In genomic region chr5:81779125-81779934, GRCh38 we compare ENCODE assay signal across 8 cellular contexts. TPM values are rescaled to one million over a fixed set of nuclear protein-coding genes. Genes with fewer than 3 reads are reported as not detected.
A peak's percentile ranks its signal among the peaks of the same experiment; 100 is the strongest.
DNase-seq lines count a peak whose midpoint lies in the region; ATAC-seq and TF ChIP-seq lines count a peak whose summit lies in the region.

No MANE protein-coding gene starts in this region.

- no peaks in the 10 kb centered on the region for H3K27me3 Mint-ChIP-seq in activated B cell treated with CpG ODN at 0.5 μM for 24 hours
- H3K27me3 Mint-ChIP-seq in mesothelial cell of epicardium (ENCODE audit: low read depth), result no peaks in the 10 kb centered on the region

- H3K4me3 Mint-ChIP-seq in activated B cell treated with CpG ODN at 0.5 μM for 24 hours (peak overlapping the region; percentile 86), mesothelial cell of epicardium (peak overlapping the region; percentile 33)

- H3K36me3 ChIP-seq in subcutaneous abdominal adipose tissue (ENCODE audit: control insufficient read depth in 5 of 5, insufficient read depth in 5 of 5, low read length in 5 of 5), result no peaks in the 10 kb centered on the region

- POLR2A ChIA-PET in activated B cell treated with CpG ODN at 0.5 μM for 24 hours (lab: Charles Lee), result interaction anchor here (0.7 to 3.7 kb wide), 6 partner anchors 18 to 192 kb away, joined by 3 to 54 read pairs (median 4); partner anchors contain the start of genes ATG10 and SSBP2

- no peaks in the 10 kb centered on the region for H3K27me3 ChIP-seq in subcutaneous abdominal adipose tissue (ENCODE audit: control insufficient read depth in 5 of 5, insufficient read depth in 4 of 5, low read length in 5 of 5)

- intact Hi-C loops in activated B cell treated with CpG ODN at 0.5 μM for 24 hours (cut with micrococcal nuclease), result loop anchor here (1.0 to 2.0 kb wide), 2 partner anchors 28 to 73 kb away; partner anchors contain the start of gene SSBP2

- H3K4me1 Mint-ChIP-seq in activated B cell treated with CpG ODN at 0.5 μM for 24 hours (peaks cover 26% of the 10 kb centered on the region), mesothelial cell of epicardium (peaks cover 30% of the 10 kb centered on the region)

- DNase-seq in CD1c-positive myeloid dendritic cell (ENCODE audit: extremely low spot score) (peak; percentile 44), activated B cell treated with CpG ODN at 0.5 μM for 24 hours (peak; percentile 26), coronary artery (ENCODE audit: low spot score) (no peak), mesothelial cell of epicardium (ENCODE audit: low spot score in 2 of 2, unreplicated experiment in 2 of 2) (no peak), NCI-H1092 treated with DMSO at 0.1 percent for 48 hours (lab: John Stamatoyannopoulos, UW) (no peak)

- ATAC-seq in GM19463 (IDR thresholded peaks at IDR 0.05; ENCODE audit: unreplicated experiment) (peak; percentile 89), HG03571 (IDR thresholded peaks at IDR 0.05; ENCODE audit: unreplicated experiment) (peak; percentile 86), activated B cell treated with CpG ODN at 0.5 μM for 24 hours (ENCODE audit: low read depth) (peak; percentile 94)

- H3K4me3 ChIP-seq in coronary artery (peak overlapping the region; percentile 57), subcutaneous abdominal adipose tissue (ENCODE audit: low read depth in 1 of 5, low read length in 5 of 5) (peak overlapping the region; percentile 19 to 65 (median 48))

- H3K9ac ChIP-seq in subcutaneous abdominal adipose tissue (ENCODE audit: low read length in 5 of 5), result peak overlapping the region; percentile 26 to 71 (median 63)

- peak overlapping the region; percentile 95 for H3K27ac Mint-ChIP-seq in activated B cell treated with CpG ODN at 0.5 μM for 24 hours
- peak overlapping the region; percentile 91 for H3K27ac Mint-ChIP-seq in mesothelial cell of epicardium

- TF ChIP-seq CTCF in activated B cell treated with CpG ODN at 0.5 μM for 24 hours (IDR thresholded peaks at IDR 0.05) (no peak), coronary artery (IDR thresholded peaks at IDR 0.05) (no peak), mesothelial cell of epicardium (IDR thresholded peaks at IDR 0.05; ENCODE audit: unreplicated experiment) (no peak)

- H3K9me3 ChIP-seq in subcutaneous abdominal adipose tissue (ENCODE audit: control insufficient read depth in 5 of 5, low read length in 5 of 5), result no peaks in the 10 kb centered on the region

- CTCF ChIA-PET in activated B cell treated with CpG ODN at 0.5 μM for 24 hours (lab: Charles Lee), result no interaction called here

- H3K27ac ChIP-seq in coronary artery (peak overlapping the region; percentile 70 to 71), subcutaneous abdominal adipose tissue (ENCODE audit: low read depth, low read length) (peak overlapping the region; percentile 94)

- no peaks in the 10 kb centered on the region for H3K9me3 Mint-ChIP-seq in activated B cell treated with CpG ODN at 0.5 μM for 24 hours
- no peaks in the 10 kb centered on the region for H3K9me3 Mint-ChIP-seq in mesothelial cell of epicardium

- H3K36me3 Mint-ChIP-seq in activated B cell treated with CpG ODN at 0.5 μM for 24 hours (ENCODE audit: low read depth) (peaks cover 1% of the 10 kb centered on the region), mesothelial cell of epicardium (no peaks in the 10 kb centered on the region)

- H3K4me1 ChIP-seq in subcutaneous abdominal adipose tissue (ENCODE audit: control insufficient read depth in 5 of 5, insufficient read depth in 5 of 5, low read length in 5 of 5), result peaks cover 2 to 33% (median 30%) of the 10 kb centered on the region in 5 donors

RNA-seq across cellular contexts. Expression of gene SSBP2, which starts 28.4 kb away (rescaled TPM):
- 26.2 and 26.4 TPM in 2 replicates for total RNA-seq in activated B cell treated with CpG ODN at 0.5 μM for 24 hours
- 85.8 to 88.4 TPM (median 87.9 TPM) in 3 replicates for total RNA-seq in mesothelial cell of epicardium

Comparison
In these comparisons a context has a peak if more than half of its experiments do, and no peak if none do; other contexts are left out.
1. DNase-seq: peak in CD1c-positive myeloid dendritic cell (single experiment) and activated B cell treated with CpG ODN at 0.5 μM for 24 hours (single experiment); none in coronary artery (single experiment), mesothelial cell of epicardium (0 of 2) and NCI-H1092 treated with DMSO at 0.1 percent for 48 hours (single experiment).
2. Peak in every context shown above with its lines, with median percentiles within 50 percentile points of each other: ATAC-seq.